In the genomic region with DNA sequence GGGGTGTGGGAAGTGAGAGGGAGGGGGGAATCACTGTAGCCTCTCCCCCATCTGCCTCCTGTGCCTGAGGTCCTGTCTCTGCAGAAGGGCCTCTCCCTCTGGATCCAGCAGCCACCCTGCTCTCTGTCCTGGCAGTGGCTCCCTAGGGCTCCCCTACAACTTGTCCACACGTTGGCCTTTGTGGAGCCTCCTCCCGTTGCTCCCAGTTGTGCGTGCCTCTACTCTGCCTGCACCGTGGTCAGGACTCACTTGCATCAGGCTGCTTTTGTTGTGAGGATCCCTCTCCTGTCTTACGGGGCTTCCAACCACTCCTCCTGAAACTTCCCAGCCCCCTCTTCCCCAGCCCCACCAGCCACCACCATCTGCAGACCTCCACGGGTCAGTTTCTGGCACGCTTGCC, we compare ENCODE assay signal across 29 cellular contexts.
"Had no signal": no experiment of that assay in that cellular context is flagged by ENCODE, and none has a peak within 500 bp of the region (broad histone marks: within the 10 kb centered on the region; RNA-seq: fewer than 3 reads in every experiment).

No MANE protein-coding gene starts in this region.

- H3K27ac ChIP-seq: brain microvascular endothelial cell, cardiac muscle cell, SJSA1 had no signal

- DNase-seq: activated CD4-positive, alpha-beta memory T cell treated with anti-CD3 and anti-CD28 coated beads for 36 hours; activated CD4-positive, alpha-beta T cell treated with anti-CD3 and anti-CD28 coated beads, Interleukin-2, amount 10 ng/mL, durations not matched to agents 7 days and 5 days; activated CD4-positive, CD25-positive, alpha-beta regulatory T cell; activated CD8-positive, alpha-beta memory T cell treated with anti-CD3 and anti-CD28 coated beads for 24 hours; activated effector memory CD4-positive, alpha-beta T cell treated with anti-CD3 and anti-CD28 coated beads, Interleukin-2, amount 50 U/mL, for 16 hours; activated naive CD4-positive, alpha-beta T cell treated with Interleukin-2 at 50 U/mL for 16 hours; activated naive CD8-positive, alpha-beta T cell treated with anti-CD3 and anti-CD28 coated beads, Interleukin-2, amount 50 U/mL, for 24 hours; activated T-cell treated with anti-CD3 and anti-CD28 coated beads, Interleukin-2, amount 50 U/mL, for 4 hours; amniotic stem cell; brain microvascular endothelial cell; Kasumi-1; NCI-H1048; NCI-H146; NCI-H2029; NCI-H2107; NCI-H2171 treated with DMSO at 0.1 percent for 48 hours; NCI-H226; NCI-H526; NCI-H774; NK-92 treated with Interleukin-12 subunit alpha and Interleukin-12 subunit beta, amount 100 ng/mL, for 24 hours; PC-3; SHP77; T-cell; T-helper 2 cell; T1000 had no signal

- H3K9me3 ChIP-seq: SJSA1 had no signal

- H3K4me3 Mint-ChIP-seq: activated CD4-positive, alpha-beta memory T cell treated with anti-CD3 and anti-CD28 coated beads for 36 hours; activated CD4-positive, alpha-beta T cell treated with anti-CD3 and anti-CD28 coated beads, Interleukin-2, amount 10 ng/mL, durations not matched to agents 7 days and 5 days; activated naive CD8-positive, alpha-beta T cell treated with anti-CD3 and anti-CD28 coated beads, Interleukin-2, amount 50 U/mL, for 24 hours; activated T-cell treated with anti-CD3 and anti-CD28 coated beads, Interleukin-2, amount 50 U/mL, for 4 hours; T-cell had no signal

- H3K4me3 ChIP-seq: cardiac muscle cell, K562, SJSA1 had no signal

- H3K36me3 ChIP-seq: brain microvascular endothelial cell, cardiac muscle cell, SJSA1 had no signal

- H3K27me3 ChIP-seq: brain microvascular endothelial cell, cardiac muscle cell had no signal

- H3K4me1 Mint-ChIP-seq: activated CD4-positive, alpha-beta T cell treated with anti-CD3 and anti-CD28 coated beads, Interleukin-2, amount 10 ng/mL, durations not matched to agents 7 days and 5 days; activated naive CD8-positive, alpha-beta T cell treated with anti-CD3 and anti-CD28 coated beads, Interleukin-2, amount 50 U/mL, for 24 hours; T-cell had no signal

- H3K4me1 ChIP-seq: SJSA1 had no signal

- H3K9me3 Mint-ChIP-seq: activated CD4-positive, alpha-beta memory T cell treated with anti-CD3 and anti-CD28 coated beads for 36 hours; activated CD4-positive, alpha-beta T cell treated with anti-CD3 and anti-CD28 coated beads, Interleukin-2, amount 10 ng/mL, durations not matched to agents 7 days and 5 days; activated naive CD4-positive, alpha-beta T cell treated with anti-CD3 and anti-CD28 coated beads, Interleukin-2, amount 50 U/mL, for 72 hours; activated naive CD8-positive, alpha-beta T cell treated with anti-CD3 and anti-CD28 coated beads, Interleukin-2, amount 50 U/mL, for 24 hours; activated T-cell treated with anti-CD3 and anti-CD28 coated beads, Interleukin-2, amount 50 U/mL, for 4 hours; T-cell had no signal

- ATAC-seq: activated naive CD4-positive, alpha-beta T cell treated with anti-CD3 and anti-CD28 coated beads, Interleukin-2, amount 50 U/mL, for 72 hours; activated naive CD8-positive, alpha-beta T cell treated with anti-CD3 and anti-CD28 coated beads, Interleukin-2, amount 50 U/mL, for 24 hours; activated T-cell treated with anti-CD3 and anti-CD28 coated beads, Interleukin-2, amount 50 U/mL, for 4 hours; K562; PC-3; T-cell had no signal

- H3K36me3 Mint-ChIP-seq: activated CD4-positive, alpha-beta memory T cell treated with anti-CD3 and anti-CD28 coated beads for 36 hours; activated naive CD4-positive, alpha-beta T cell treated with anti-CD3 and anti-CD28 coated beads, Interleukin-2, amount 50 U/mL, for 72 hours; T-cell had no signal

- H3K27ac Mint-ChIP-seq: activated CD4-positive, alpha-beta memory T cell treated with anti-CD3 and anti-CD28 coated beads for 36 hours; activated CD4-positive, alpha-beta T cell treated with anti-CD3 and anti-CD28 coated beads, Interleukin-2, amount 10 ng/mL, durations not matched to agents 7 days and 5 days; activated naive CD4-positive, alpha-beta T cell treated with anti-CD3 and anti-CD28 coated beads, Interleukin-2, amount 50 U/mL, for 72 hours; activated naive CD8-positive, alpha-beta T cell treated with anti-CD3 and anti-CD28 coated beads, Interleukin-2, amount 50 U/mL, for 24 hours; T-cell had no signal
